Comparison of ENCODE assay signal across 26 cellular contexts in the genomic region with DNA sequence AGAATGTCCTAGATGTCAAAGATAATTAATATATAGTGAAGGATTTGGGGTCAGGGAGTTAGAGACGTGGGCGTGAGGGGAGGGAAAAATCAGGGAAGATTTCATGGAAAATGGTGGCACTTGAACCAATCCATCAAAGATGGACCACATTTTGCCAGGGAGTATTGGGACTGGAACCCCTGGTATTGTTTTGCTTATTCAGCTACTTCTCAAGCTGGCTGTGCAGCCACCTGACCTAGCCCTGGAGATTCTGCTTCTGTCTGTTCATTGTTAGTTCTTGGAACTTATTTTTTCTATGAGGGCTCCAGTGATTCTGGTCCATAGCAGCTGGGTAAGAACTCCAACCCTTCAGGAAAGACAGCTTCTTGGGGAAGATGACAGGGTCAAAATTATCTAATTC. TPM values are rescaled to one million over a fixed set of nuclear protein-coding genes. Genes with fewer than 3 reads are reported as not detected.
"Had no signal": no experiment of that assay in that cellular context is flagged by ENCODE, and none has a peak within 500 bp of the region (broad histone marks: within the 10 kb centered on the region; RNA-seq: fewer than 3 reads in every experiment).

No MANE protein-coding gene starts in this region.

- H3K4me3 ChIP-seq: MG63, SJSA1, SK-N-MC had no signal

- H3K36me3 ChIP-seq: MG63, SJSA1 had no signal

- H3K9me3 ChIP-seq: MG63, SJSA1 had no signal

- DNase-seq: Karpas-422, KG1, MG63, NCI-H1092, NCI-H1105 treated with DMSO at 0.1 percent for 48 hours, NCI-H1417 treated with DMSO at 0.1 percent for 48 hours, NCI-H146, NCI-H1694 treated with DMSO at 0.1 percent for 48 hours, NCI-H1930, NCI-H2081, NCI-H2107, NCI-H226, NCI-H446, NCI-H510A, NCI-H524 treated with DMSO at 0.1 percent for 48 hours, NCI-H69, NCI-H774, Right ventricle myocardium superior, RPMI8226, SIG-M5 had no signal

- H3K27me3 ChIP-seq: SJSA1 had no signal

- H3K27ac ChIP-seq: HL-60, SJSA1, SK-N-MC had no signal

- FAIRE-seq: HTR-8/SVneo, RCC 7860 had no signal

RNA-seq across cellular contexts. Expression of a gene that starts 3.3 kb away (rescaled TPM):
- total RNA-seq: T-helper 1 cell treated with Interleukin-12 subunit alpha and Interleukin-12 subunit beta and Interleukin-4 antibody, amounts not matched to agents 30 ng/mL and 1 ng/mL, for 36 hours had no signal
